23 cellular contexts compared by ENCODE assay signal in genomic region chr1:7146710-7147109, GRCh38.
"Had no signal": no experiment of that assay in that cellular context is flagged by ENCODE, and none has a peak within 500 bp of the region (broad histone marks: within the 10 kb centered on the region; RNA-seq: fewer than 3 reads in every experiment).

No MANE protein-coding gene starts in this region.

- FAIRE-seq: frontal cortex had no signal

- H3K27me3 ChIP-seq: ascending aorta, breast epithelium, dorsolateral prefrontal cortex had no signal

- H3K4me3 ChIP-seq: ascending aorta, breast epithelium, coronary artery, dorsolateral prefrontal cortex had no signal

- H3K4me1 ChIP-seq: ascending aorta, breast epithelium had no signal

- H3K9me3 ChIP-seq: ascending aorta, breast epithelium had no signal

- H3K36me3 ChIP-seq: ascending aorta, breast epithelium had no signal

- H3K27ac ChIP-seq: ascending aorta, breast epithelium, coronary artery, dorsolateral prefrontal cortex had no signal

- DNase-seq: activated CD4-positive, alpha-beta memory T cell treated with anti-CD3 and anti-CD28 coated beads for 36 hours; activated CD4-positive, alpha-beta T cell treated with anti-CD3 and anti-CD28 coated beads for 36 hours; activated CD4-positive, alpha-beta T cell treated with anti-CD3 and anti-CD28 coated beads, Interleukin-2, amount 10 ng/mL, durations not matched to agents 24 days and 14 days; activated CD4-positive, CD25-positive, alpha-beta regulatory T cell; activated CD4-positive, CD25-positive, alpha-beta regulatory T cell treated with anti-CD3 and anti-CD28 coated beads, Interleukin-2, amount 50 U/mL, for 72 hours; activated CD8-positive, alpha-beta memory T cell treated with anti-CD3 and anti-CD28 coated beads, Interleukin-2, amount 50 U/mL, for 48 hours; activated gamma-delta T cell; activated naive CD4-positive, alpha-beta T cell; activated naive CD4-positive, alpha-beta T cell treated with anti-CD3 and anti-CD28 coated beads, Interleukin-2, amount 10 ng/mL, durations not matched to agents 7 days and 5 days; activated naive CD8-positive, alpha-beta T cell treated with anti-CD3 and anti-CD28 coated beads, Interleukin-2, amount 10 ng/mL, durations not matched to agents 7 days and 5 days; activated T-cell treated with anti-CD3 and anti-CD28 coated beads for 4 hours; activated T-cell treated with anti-CD3 and anti-CD28 coated beads, Interleukin-2, amount 50 U/mL, for 24 hours; activated T-cell treated with anti-CD3 and anti-CD28 coated beads, Interleukin-2, amount 50 U/mL, for 72 hours; dorsolateral prefrontal cortex; effector memory CD4-positive, alpha-beta T cell; endodermal cell; foreskin fibroblast; head of caudate nucleus; T-helper 2 cell had no signal
